23 cellular contexts compared by ENCODE assay signal in the genomic region with DNA sequence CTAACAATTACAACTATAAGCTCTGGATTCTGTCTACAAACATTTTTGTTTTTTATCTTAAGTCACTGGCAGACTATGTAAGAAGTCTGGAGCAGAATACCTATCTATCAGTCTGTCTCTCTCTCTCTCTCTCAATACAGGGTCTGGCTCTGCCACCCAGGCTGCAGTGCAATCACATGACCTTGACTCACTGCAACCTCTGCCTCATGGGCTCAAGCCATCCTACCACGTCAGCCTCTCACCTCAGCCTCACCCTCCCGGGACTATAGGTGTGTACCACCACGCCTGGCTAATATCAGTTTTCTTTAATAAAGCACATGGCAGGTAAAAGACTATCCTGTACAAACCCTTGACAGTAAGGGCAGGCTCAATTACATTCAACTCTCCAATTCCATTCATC.
DNase-seq lines count a peak whose midpoint lies in the region; FAIRE-seq and TF ChIP-seq lines count a peak whose summit lies in the region.
"Had no signal": no experiment of that assay in that cellular context is flagged by ENCODE, and none has a peak within 500 bp of the region (broad histone marks: within the 10 kb centered on the region; RNA-seq: fewer than 3 reads in every experiment).

No MANE protein-coding gene starts in this region.

- no peak overlapping the region for H3K23ac ChIP-seq in mesendoderm (ENCODE audit: low read length)

- WGBS in mesendoderm (ENCODE audit: extremely low coverage, insufficient coverage, low lambda C conversion rate): no CpG with 5 or more reads among the region's 3 CpGs

- no peak overlapping the region for H3K4me3 ChIP-seq in bronchial epithelial cell (ENCODE audit: low read depth, low read length)
- no peak overlapping the region for H3K4me3 ChIP-seq in mesendoderm (ENCODE audit: low read length)
- H3K4me3 ChIP-seq: BLaER1 treated with 17β-estradiol and CSF1 and Interleukin-3, amounts not matched to agents 10 nM and 100 nM; GM23338 had no signal

- H3K27ac ChIP-seq in mesendoderm (ENCODE audit: low read depth, low read length): no peak overlapping the region
- H3K27ac ChIP-seq: BLaER1 treated with 17β-estradiol and CSF1 and Interleukin-3, amounts not matched to agents 10 nM and 100 nM had no signal

- H3K27me3 ChIP-seq in bronchial epithelial cell (ENCODE audit: control insufficient read depth, insufficient read depth, low read length) (no peaks in the 10 kb centered on the region), mesendoderm (ENCODE audit: insufficient read depth, low read length, poor library complexity) (no peaks in the 10 kb centered on the region)
- H3K27me3 ChIP-seq: BLaER1 treated with 17β-estradiol and CSF1 and Interleukin-3, amounts not matched to agents 10 nM and 100 nM had no signal

- no peak overlapping the region for H3K18ac ChIP-seq in mesendoderm (ENCODE audit: low read length)

- no peak overlapping the region for H3K4ac ChIP-seq in mesendoderm (ENCODE audit: low read depth, low read length)

- no peak overlapping the region for H4K5ac ChIP-seq in mesendoderm (ENCODE audit: low read length)

- H4K8ac ChIP-seq in mesendoderm (ENCODE audit: low read depth, low read length): no peak overlapping the region

- no peaks in the 10 kb centered on the region for H3K79me2 ChIP-seq in mesendoderm (ENCODE audit: control insufficient read depth, insufficient read depth, low read length)

- no peak for TF ChIP-seq CTCF in bronchial epithelial cell (IDR thresholded peaks at IDR 0.05; ENCODE audit: insufficient read depth, low read length, severe bottlenecking)
- TF ChIP-seq CTCF in D721Med (IDR thresholded peaks at IDR 0.05; ENCODE audit: insufficient read depth, missing control alignments): no peak

- no peak overlapping the region for H2BK5ac ChIP-seq in mesendoderm (ENCODE audit: low read length)

- H3K9ac ChIP-seq in mesendoderm (ENCODE audit: low read length): no peak overlapping the region
- H3K9ac ChIP-seq: BLaER1 treated with 17β-estradiol and CSF1 and Interleukin-3, amounts not matched to agents 10 nM and 100 nM had no signal

- no peaks in the 10 kb centered on the region for H3K79me1 ChIP-seq in mesendoderm (ENCODE audit: low read length)

- H2BK120ac ChIP-seq in mesendoderm (ENCODE audit: low read depth, low read length): no peak overlapping the region

- no peak overlapping the region for H2BK15ac ChIP-seq in mesendoderm (replicated peaks; ENCODE audit: low read depth)

- H2AK5ac ChIP-seq in mesendoderm (ENCODE audit: low read length): no peak overlapping the region

- H3K36me3 ChIP-seq in bronchial epithelial cell (ENCODE audit: control insufficient read depth, insufficient read depth, low read length) (no peaks in the 10 kb centered on the region), mesendoderm (ENCODE audit: control insufficient read depth, insufficient read depth, low read length) (no peaks in the 10 kb centered on the region)

- H3K56ac ChIP-seq in mesendoderm (ENCODE audit: low read length): no peak overlapping the region

- no peak overlapping the region for H3K4me2 ChIP-seq in mesendoderm (ENCODE audit: low read length)
- H3K4me2 ChIP-seq: BLaER1 treated with 17β-estradiol and CSF1 and Interleukin-3, amounts not matched to agents 10 nM and 100 nM; GM23338 had no signal

- DNase-seq in ELF-1 (ENCODE audit: low read depth, low spot score) (peak; percentile 7), bronchial epithelial cell (ENCODE audit: low read depth) (peak; percentile 34), islet precursor cell (peak; percentile 74), mesendoderm (peak; percentile 18), D721Med (ENCODE audit: insufficient read length, low spot score) (no peak), AG08395 (ENCODE audit: low spot score) (no peak), NCI-H69 (lab: John Stamatoyannopoulos, UW) (no peak)
- DNase-seq in activated T-cell treated with anti-CD3 and anti-CD28 coated beads, Interleukin-2, amount 50 U/mL, for 48 hours: no peak
- DNase-seq: 8988T; Calu3; CD8-positive, alpha-beta T cell; DMS 273 treated with DMSO at 0.1 percent for 48 hours; DMS53; DND-41; GDM1; HCEC 1CT; IMR-90 had no signal

- no peaks in the 10 kb centered on the region for H3K4me1 ChIP-seq in mesendoderm (ENCODE audit: control insufficient read depth, low read depth, low read length)

- FAIRE-seq in bronchial epithelial cell (lab: Jason Lieb, UNC) (no peak), D721Med (lab: Jason Lieb, UNC) (no peak)
- FAIRE-seq: GM12892, GM18507, H54, HTR-8/SVneo had no signal

Comparison
In these comparisons a context has a peak if more than half of its experiments do, and no peak if none do; other contexts are left out.
1. DNase-seq: peak in ELF-1 (single experiment), bronchial epithelial cell (single experiment), islet precursor cell (single experiment) and mesendoderm (single experiment); none in D721Med (single experiment), AG08395 (single experiment), NCI-H69 (single experiment) and activated T-cell treated with anti-CD3 and anti-CD28 coated beads, Interleukin-2, amount 50 U/mL, for 48 hours (0 of 2).